Comparison of ENCODE assay signal across 25 cellular contexts in the genomic region with DNA sequence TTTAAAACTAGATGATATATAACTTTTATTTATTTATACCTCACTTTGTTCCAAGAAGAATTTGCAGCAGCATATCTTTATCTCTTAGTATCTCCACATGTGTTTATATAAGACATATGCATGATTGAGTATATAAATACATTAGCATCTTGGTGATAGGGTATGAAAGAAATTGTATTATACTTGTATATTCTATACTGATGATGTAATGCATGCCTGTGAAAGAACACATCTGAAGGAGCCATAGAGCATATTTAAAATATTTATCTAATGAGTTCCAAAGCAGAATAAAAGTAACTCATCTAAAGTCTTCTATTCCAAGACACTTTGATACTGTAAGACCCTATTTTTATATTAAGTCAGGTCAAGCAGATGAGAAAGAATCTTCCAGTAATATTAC.
"Had no signal": no experiment of that assay in that cellular context is flagged by ENCODE, and none has a peak within 500 bp of the region (broad histone marks: within the 10 kb centered on the region; RNA-seq: fewer than 3 reads in every experiment).

No MANE protein-coding gene starts in this region.

- H3K9me3 Mint-ChIP-seq: activated CD4-positive, alpha-beta T cell treated with anti-CD3 and anti-CD28 coated beads, Interleukin-2, amount 10 ng/mL, durations not matched to agents 7 days and 5 days; activated CD8-positive, alpha-beta T cell treated with anti-CD3 and anti-CD28 coated beads for 36 hours; activated naive CD4-positive, alpha-beta T cell treated with anti-CD3 and anti-CD28 coated beads, Interleukin-2, amount 50 U/mL, for 24 hours; central memory CD8-positive, alpha-beta T cell; natural killer cell treated with Interleukin-12 subunit alpha and Interleukin-12 subunit beta and Interleukin-15 and Interleukin-18, amount 100 ng/mL, for 72 hours had no signal

- H3K9me3 ChIP-seq: ascending aorta, breast epithelium, pancreas, psoas muscle, right atrium auricular region, tibial artery had no signal

- H3K27ac Mint-ChIP-seq: activated CD4-positive, alpha-beta T cell treated with anti-CD3 and anti-CD28 coated beads, Interleukin-2, amount 10 ng/mL, durations not matched to agents 7 days and 5 days; activated CD8-positive, alpha-beta memory T cell treated with anti-CD3 and anti-CD28 coated beads, Interleukin-2, amount 10 ng/mL, durations not matched to agents 7 days and 5 days; activated CD8-positive, alpha-beta T cell treated with anti-CD3 and anti-CD28 coated beads for 36 hours; activated naive CD4-positive, alpha-beta T cell treated with anti-CD3 and anti-CD28 coated beads, Interleukin-2, amount 50 U/mL, for 24 hours; natural killer cell treated with Interleukin-12 subunit alpha and Interleukin-12 subunit beta and Interleukin-15 and Interleukin-18, amount 100 ng/mL, for 72 hours had no signal

- ATAC-seq: activated CD8-positive, alpha-beta memory T cell treated with anti-CD3 and anti-CD28 coated beads, Interleukin-2, amount 10 ng/mL, durations not matched to agents 7 days and 5 days; activated CD8-positive, alpha-beta T cell treated with anti-CD3 and anti-CD28 coated beads for 36 hours; left ventricle myocardium superior; natural killer cell treated with Interleukin-12 subunit alpha and Interleukin-12 subunit beta and Interleukin-15 and Interleukin-18, amount 100 ng/mL, for 72 hours; pancreas; psoas muscle; stimulated activated naive CD8-positive, alpha-beta T cell treated with anti-CD3 and anti-CD28 coated beads, Interleukin-15, Interleukin-2, amounts not matched to agents 100 U/mL and 50 U/mL, for 24 hours had no signal

- H3K4me1 Mint-ChIP-seq: central memory CD8-positive, alpha-beta T cell had no signal

- H3K27me3 ChIP-seq: ascending aorta, breast epithelium, pancreas, right atrium auricular region, tibial artery had no signal

- H3K4me1 ChIP-seq: ascending aorta, breast epithelium, pancreas, psoas muscle, right atrium auricular region, tibial artery had no signal

- DNase-seq: activated CD4-positive, alpha-beta T cell treated with anti-CD3 and anti-CD28 coated beads, Interleukin-2, amount 10 ng/mL, durations not matched to agents 7 days and 5 days; activated CD4-positive, CD25-positive, alpha-beta regulatory T cell treated with anti-CD3 and anti-CD28 coated beads, Interleukin-2, amount 50 U/mL, for 72 hours; activated CD8-positive, alpha-beta memory T cell treated with anti-CD3 and anti-CD28 coated beads, Interleukin-2, amount 10 ng/mL, durations not matched to agents 7 days and 5 days; activated CD8-positive, alpha-beta T cell treated with anti-CD3 and anti-CD28 coated beads for 36 hours; activated gamma-delta T cell treated with Interleukin-2 at 50 U/mL for 16 hours; activated T-cell treated with anti-CD3 and anti-CD28 coated beads for 4 hours; effector memory CD4-positive, alpha-beta T cell; glutamatergic neuron; hippocampal formation; left ventricle myocardium superior; mammary epithelial cell; pancreas; psoas muscle; stimulated activated CD4-positive, alpha-beta T cell treated with anti-CD3 and anti-CD28 coated beads, Interleukin-12 subunit alpha, Interleukin-12 subunit beta, amount 100 ng/mL, for 4 hours; stimulated activated CD4-positive, alpha-beta T cell treated with anti-CD3 and anti-CD28 coated beads, Interleukin-4, amount 100 ng/mL, for 4 hours; stimulated activated naive CD8-positive, alpha-beta T cell treated with anti-CD3 and anti-CD28 coated beads, Interleukin-15, Interleukin-2, amounts not matched to agents 100 U/mL and 50 U/mL, for 24 hours; T-helper 1 cell; tibial artery; WERI-Rb-1 had no signal

- H3K36me3 ChIP-seq: ascending aorta, breast epithelium, pancreas, right atrium auricular region, tibial artery, WERI-Rb-1 had no signal

- H3K36me3 Mint-ChIP-seq: natural killer cell treated with Interleukin-12 subunit alpha and Interleukin-12 subunit beta and Interleukin-15 and Interleukin-18, amount 100 ng/mL, for 72 hours had no signal

- H3K4me3 Mint-ChIP-seq: activated CD4-positive, alpha-beta T cell treated with anti-CD3 and anti-CD28 coated beads, Interleukin-2, amount 10 ng/mL, durations not matched to agents 7 days and 5 days; activated CD8-positive, alpha-beta memory T cell treated with anti-CD3 and anti-CD28 coated beads, Interleukin-2, amount 10 ng/mL, durations not matched to agents 7 days and 5 days; activated CD8-positive, alpha-beta T cell treated with anti-CD3 and anti-CD28 coated beads for 36 hours; activated naive CD4-positive, alpha-beta T cell treated with anti-CD3 and anti-CD28 coated beads, Interleukin-2, amount 50 U/mL, for 24 hours; central memory CD8-positive, alpha-beta T cell; natural killer cell treated with Interleukin-12 subunit alpha and Interleukin-12 subunit beta and Interleukin-15 and Interleukin-18, amount 100 ng/mL, for 72 hours had no signal

- H3K27me3 Mint-ChIP-seq: activated CD4-positive, alpha-beta T cell treated with anti-CD3 and anti-CD28 coated beads, Interleukin-2, amount 10 ng/mL, durations not matched to agents 7 days and 5 days; activated CD8-positive, alpha-beta memory T cell treated with anti-CD3 and anti-CD28 coated beads, Interleukin-2, amount 10 ng/mL, durations not matched to agents 7 days and 5 days; activated CD8-positive, alpha-beta T cell treated with anti-CD3 and anti-CD28 coated beads for 36 hours; activated naive CD4-positive, alpha-beta T cell treated with anti-CD3 and anti-CD28 coated beads, Interleukin-2, amount 50 U/mL, for 24 hours; central memory CD8-positive, alpha-beta T cell; natural killer cell treated with Interleukin-12 subunit alpha and Interleukin-12 subunit beta and Interleukin-15 and Interleukin-18, amount 100 ng/mL, for 72 hours had no signal

- H3K27ac ChIP-seq: ascending aorta, breast epithelium, pancreas, psoas muscle, right atrium auricular region, tibial artery, WERI-Rb-1 had no signal

- H3K4me3 ChIP-seq: ascending aorta, breast epithelium, pancreas, psoas muscle, right atrium auricular region, tibial artery had no signal
